In the genomic region with DNA sequence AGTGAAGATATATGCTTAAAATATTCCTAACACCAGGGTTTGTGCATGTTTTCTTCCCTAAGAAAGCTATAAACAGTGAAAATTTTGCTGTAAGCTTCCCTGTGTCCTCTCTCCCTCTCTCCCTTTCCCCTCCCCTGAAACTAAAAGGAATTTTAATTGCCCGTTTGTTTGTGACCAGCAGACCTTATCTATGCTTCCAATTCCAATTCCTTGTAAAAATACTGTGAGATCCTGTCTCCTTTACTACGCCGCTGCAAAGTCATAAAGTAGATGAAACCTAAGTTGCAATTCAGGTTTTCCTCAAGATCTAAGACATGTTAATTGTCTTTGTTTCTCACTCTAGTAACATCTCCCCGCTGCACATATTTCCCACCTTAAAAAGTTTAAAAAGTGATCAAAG, we compare ENCODE assay signal across 29 cellular contexts.
DNase-seq lines count a peak whose midpoint lies in the region; ATAC-seq and TF ChIP-seq lines count a peak whose summit lies in the region.
"Had no signal": no experiment of that assay in that cellular context is flagged by ENCODE, and none has a peak within 500 bp of the region (broad histone marks: within the 10 kb centered on the region; RNA-seq: fewer than 3 reads in every experiment).

No MANE protein-coding gene starts in this region.

- intact Hi-C loops in Calu3 (cut with micrococcal nuclease; ENCODE audit: unreplicated experiment) = no loop called here
- intact Hi-C loops in aorta (cut with DNase I) = no loop called here

- H3K9me3 ChIP-seq in mesodermal cell (ENCODE audit: control insufficient read depth, low read length) = no peaks in the 10 kb centered on the region
- H3K9me3 ChIP-seq in aorta (ENCODE audit: control insufficient read depth, low read length) = peaks cover 1% of the 10 kb centered on the region
- H3K9me3 ChIP-seq: adrenal gland, gastroesophageal sphincter, left ventricle myocardium inferior had no signal

- peaks cover 16% of the 10 kb centered on the region for H3K27me3 Mint-ChIP-seq in Calu3 (ENCODE audit: unreplicated experiment)
- H3K27me3 Mint-ChIP-seq in endothelial cell (ENCODE audit: unreplicated experiment) = no peaks in the 10 kb centered on the region

- H3K36me3 ChIP-seq in mesodermal cell (ENCODE audit: control insufficient read depth, insufficient read depth, low read length) (no peaks in the 10 kb centered on the region), aorta (ENCODE audit: control insufficient read depth in 1 of 2, insufficient read depth in 2 of 2, low read length in 1 of 2) (no peaks in the 10 kb centered on the region)
- H3K36me3 ChIP-seq: adrenal gland, gastroesophageal sphincter, left ventricle myocardium inferior had no signal

- 48 to 59% methylated on average over 3 to 4 of the region's 4 CpGs for WGBS in mesodermal cell (ENCODE audit: insufficient coverage in 2 of 2), 2 experiments
- 28% methylated on average over 4 of the region's 4 CpGs for WGBS in aorta, 2 donors

- no peak for TF ChIP-seq CTCF in Calu3 (IDR thresholded peaks at IDR 0.05; ENCODE audit: unreplicated experiment)
- TF ChIP-seq CTCF in endothelial cell (IDR thresholded peaks at IDR 0.05; ENCODE audit: unreplicated experiment) = no peak

- H3K27ac Mint-ChIP-seq in Calu3 (ENCODE audit: unreplicated experiment) (peak overlapping the region; percentile 3), endothelial cell (ENCODE audit: unreplicated experiment) (peak overlapping the region; percentile 2)
- H3K27ac Mint-ChIP-seq: activated CD8-positive, alpha-beta T cell treated with anti-CD3 and anti-CD28 coated beads for 36 hours; activated naive CD4-positive, alpha-beta T cell treated with anti-CD3 and anti-CD28 coated beads, Interleukin-2, amount 10 ng/mL, durations not matched to agents 7 days and 5 days; activated T-helper 1 cell treated with anti-CD3 and anti-CD28 coated beads, Interleukin-12 subunit alpha, Interleukin-12 subunit beta, Interleukin-2, Interleukin-4 antibody, amounts not matched to agents 30 ng/mL and 10 ng/mL and 1 ng/mL, durations not matched to agents 14 hours and 24 hours and 36 hours; B cell; CD8-positive, alpha-beta T cell; naive thymus-derived CD4-positive, alpha-beta T cell had no signal

- H3K36me3 Mint-ChIP-seq in Calu3 (ENCODE audit: insufficient read depth, unreplicated experiment) = peaks cover 6% of the 10 kb centered on the region
- H3K36me3 Mint-ChIP-seq in endothelial cell (ENCODE audit: low read depth, unreplicated experiment) = no peaks in the 10 kb centered on the region
- H3K36me3 Mint-ChIP-seq: activated naive CD4-positive, alpha-beta T cell treated with anti-CD3 and anti-CD28 coated beads, Interleukin-2, amount 10 ng/mL, durations not matched to agents 7 days and 5 days; brain; CD8-positive, alpha-beta T cell; naive thymus-derived CD4-positive, alpha-beta T cell had no signal

- H3K4me1 Mint-ChIP-seq in Calu3 (ENCODE audit: low read depth, unreplicated experiment) (peaks cover 25% of the 10 kb centered on the region), endothelial cell (ENCODE audit: unreplicated experiment) (peaks cover 22% of the 10 kb centered on the region)
- H3K4me1 Mint-ChIP-seq: activated naive CD4-positive, alpha-beta T cell treated with anti-CD3 and anti-CD28 coated beads, Interleukin-2, amount 10 ng/mL, durations not matched to agents 7 days and 5 days; B cell; brain had no signal

- ATAC-seq in GM21360 (IDR thresholded peaks at IDR 0.05; ENCODE audit: unreplicated experiment) (no peak), aorta (ENCODE audit: low FRiP score) (no peak), GM18861 (IDR thresholded peaks at IDR 0.05; ENCODE audit: unreplicated experiment) (no peak)
- ATAC-seq: activated CD8-positive, alpha-beta T cell treated with anti-CD3 and anti-CD28 coated beads for 36 hours; CD8-positive, alpha-beta T cell; gastroesophageal sphincter; naive thymus-derived CD4-positive, alpha-beta T cell had no signal

- DNase-seq in Calu3 = no peak
- no peak for DNase-seq in endothelial cell (ENCODE audit: low spot score)
- peak; percentile 18 for DNase-seq in retina
- no peak for DNase-seq in aorta
- DNase-seq in SKM-1 (lab: John Stamatoyannopoulos, UW; ENCODE audit: unreplicated experiment) = no peak
- DNase-seq: activated CD8-positive, alpha-beta memory T cell treated with anti-CD3 and anti-CD28 coated beads, Interleukin-2, amount 50 U/mL, for 48 hours; activated CD8-positive, alpha-beta T cell treated with anti-CD3 and anti-CD28 coated beads for 36 hours; activated naive CD4-positive, alpha-beta T cell treated with anti-CD3 and anti-CD28 coated beads, Interleukin-2, amount 10 ng/mL, durations not matched to agents 7 days and 5 days; adrenal gland; CD8-positive, alpha-beta T cell; dorsolateral prefrontal cortex; H7; hippocampal formation; left ventricle myocardium inferior; naive thymus-derived CD4-positive, alpha-beta T cell; NCI-H1436 treated with DMSO at 0.1 percent for 48 hours; NCI-H226; NCI-H774; SHP77 treated with DMSO at 0.1 percent for 48 hours; stimulated activated naive CD4-positive, alpha-beta T cell treated with Interleukin-2 at 50 U/mL for 16 hours had no signal

- peaks cover 2 to 4% of the 10 kb centered on the region in 2 donors for H3K27me3 ChIP-seq in aorta (ENCODE audit: control insufficient read depth in 1 of 2, insufficient read depth in 2 of 2, low read length in 1 of 2)

- H3K4me3 Mint-ChIP-seq in Calu3 (ENCODE audit: low read depth, unreplicated experiment) (peak overlapping the region; percentile 44), endothelial cell (ENCODE audit: unreplicated experiment) (no peak overlapping the region)
- H3K4me3 Mint-ChIP-seq: activated CD8-positive, alpha-beta T cell treated with anti-CD3 and anti-CD28 coated beads for 36 hours; activated naive CD4-positive, alpha-beta T cell treated with anti-CD3 and anti-CD28 coated beads, Interleukin-2, amount 10 ng/mL, durations not matched to agents 7 days and 5 days; activated T-helper 1 cell treated with anti-CD3 and anti-CD28 coated beads, Interleukin-12 subunit alpha, Interleukin-12 subunit beta, Interleukin-2, Interleukin-4 antibody, amounts not matched to agents 30 ng/mL and 10 ng/mL and 1 ng/mL, durations not matched to agents 14 hours and 24 hours and 36 hours; B cell; brain; CD8-positive, alpha-beta T cell; naive thymus-derived CD4-positive, alpha-beta T cell had no signal

- H3K27ac ChIP-seq in mesodermal cell (ENCODE audit: low read depth, low read length, severe bottlenecking) (peak overlapping the region; percentile 81), aorta (ENCODE audit: low read depth in 1 of 2, low read length in 2 of 2) (no peak overlapping the region)
- H3K27ac ChIP-seq: adrenal gland, dorsolateral prefrontal cortex, gastroesophageal sphincter, KMS-11, left ventricle myocardium inferior had no signal

- no peak overlapping the region for H3K4me3 ChIP-seq in mesodermal cell (ENCODE audit: extremely low read depth, insufficient read depth, low read length, poor library complexity, severe bottlenecking)
- H3K4me3 ChIP-seq in aorta (ENCODE audit: low read length in 2 of 2) = no peak overlapping the region
- H3K4me3 ChIP-seq: adrenal gland, dorsolateral prefrontal cortex, gastroesophageal sphincter, left ventricle myocardium inferior, skin epidermis had no signal

- peaks cover 15% of the 10 kb centered on the region for H3K4me1 ChIP-seq in mesodermal cell (ENCODE audit: control insufficient read depth, insufficient read depth, low read length, poor library complexity, severe bottlenecking)
- no peaks in the 10 kb centered on the region for H3K4me1 ChIP-seq in aorta (ENCODE audit: control insufficient read depth in 1 of 2, insufficient read depth in 2 of 2, low read length in 2 of 2)
- H3K4me1 ChIP-seq: adrenal gland, gastroesophageal sphincter, left ventricle myocardium inferior had no signal

- no TSS peak for BruUV-seq in Calu3 (replicated peaks; lab: Mats Ljungman, UMichigan)

- no peaks in the 10 kb centered on the region for H3K9me3 Mint-ChIP-seq in Calu3 (ENCODE audit: low read depth, unreplicated experiment)
- H3K9me3 Mint-ChIP-seq in endothelial cell (ENCODE audit: unreplicated experiment) = no peaks in the 10 kb centered on the region
- H3K9me3 Mint-ChIP-seq: activated CD8-positive, alpha-beta T cell treated with anti-CD3 and anti-CD28 coated beads for 36 hours; activated naive CD4-positive, alpha-beta T cell treated with anti-CD3 and anti-CD28 coated beads, Interleukin-2, amount 10 ng/mL, durations not matched to agents 7 days and 5 days; activated T-helper 1 cell treated with anti-CD3 and anti-CD28 coated beads, Interleukin-12 subunit alpha, Interleukin-12 subunit beta, Interleukin-2, Interleukin-4 antibody, amounts not matched to agents 30 ng/mL and 10 ng/mL and 1 ng/mL, durations not matched to agents 14 hours and 24 hours and 36 hours; CD8-positive, alpha-beta T cell had no signal

- CTCF ChIA-PET in Calu3 (lab: Charles Lee) = interaction anchor here (0.8 to 1.6 kb wide), 4 partner anchors 10 to 76 kb away, joined by 3 to 5 read pairs (median 3); no protein-coding TSS in a partner anchor
